Comparison of ENCODE assay signal across 21 cellular contexts in genomic region chr19:53546766-53547541, GRCh38. TPM values are rescaled to one million over a fixed set of nuclear protein-coding genes. Genes with fewer than 3 reads are reported as not detected.
DNase-seq lines count a peak whose midpoint lies in the region; ATAC-seq and TF ChIP-seq lines count a peak whose summit lies in the region.
"Had no signal": no experiment of that assay in that cellular context is flagged by ENCODE, and none has a peak within 500 bp of the region (broad histone marks: within the 10 kb centered on the region; RNA-seq: fewer than 3 reads in every experiment).

No MANE protein-coding gene starts in this region.

- H3K36me3 ChIP-seq in GM23248 (ENCODE audit: low read depth), result no peaks in the 10 kb centered on the region
- H3K36me3 ChIP-seq in SJCRH30, result peaks cover 16% of the 10 kb centered on the region
- H3K36me3 ChIP-seq in smooth muscle cell (ENCODE audit: low read depth), result no peaks in the 10 kb centered on the region
- no peaks in the 10 kb centered on the region for H3K36me3 ChIP-seq in A673 (ENCODE audit: insufficient read depth, low read length, poor library complexity, severe bottlenecking)

- H3K4me2 ChIP-seq in GM23248 (ENCODE audit: unreplicated experiment) (no peak overlapping the region), smooth muscle cell (no peak overlapping the region)

- no peaks in the 10 kb centered on the region for H3K27me3 ChIP-seq in GM23248 (replicated peaks; ENCODE audit: insufficient read depth)
- H3K27me3 ChIP-seq in SJCRH30, result no peaks in the 10 kb centered on the region
- H3K27me3 ChIP-seq in smooth muscle cell (ENCODE audit: low read depth), result no peaks in the 10 kb centered on the region
- H3K27me3 ChIP-seq in A673 (replicated peaks; ENCODE audit: insufficient read depth, low read depth, low read length, poor library complexity), result no peaks in the 10 kb centered on the region

- H3K9ac ChIP-seq in GM23248 (no peak overlapping the region), smooth muscle cell (ENCODE audit: low read depth) (no peak overlapping the region)

- H2AFZ ChIP-seq in GM23248 (0 out of 2 replicates have a peak overlapping the region, but pooled peaks have one; percentile 27), smooth muscle cell (ENCODE audit: low read depth) (no peak overlapping the region)

- BruUV-seq in A673 (replicated peaks; lab: Mats Ljungman, UMichigan), result no TSS peak

- H3K79me2 ChIP-seq in GM23248 (ENCODE audit: insufficient read depth) (peaks cover 61% of the 10 kb centered on the region), smooth muscle cell (ENCODE audit: low read depth) (peaks cover 10% of the 10 kb centered on the region)

- H3F3A ChIP-seq in GM23248 (ENCODE audit: insufficient read depth) (peaks cover 44% of the 10 kb centered on the region), smooth muscle cell (ENCODE audit: low read depth) (no peaks in the 10 kb centered on the region)

- H4K20me1 ChIP-seq in GM23248 (ENCODE audit: insufficient read depth) (no peaks in the 10 kb centered on the region), smooth muscle cell (ENCODE audit: low read depth) (no peaks in the 10 kb centered on the region)

- 45 to 47% methylated on average over 6 of the region's 6 CpGs for WGBS in GM23248 (ENCODE audit: low coverage in 1 of 2, low lambda C conversion rate in 2 of 2, missing lambda C conversion rate in 2 of 2), 2 experiments
- 62% methylated on average over 6 of the region's 6 CpGs for WGBS in smooth muscle cell (ENCODE audit: low lambda C conversion rate)

- POLR2A ChIA-PET in A673 (lab: Charles Lee; ENCODE audit: low non-redundant PET), result no interaction called here

- H3K4me1 ChIP-seq in GM23248 (ENCODE audit: insufficient read depth), result peaks cover 41% of the 10 kb centered on the region
- H3K4me1 ChIP-seq in SJCRH30, result peaks cover 19% of the 10 kb centered on the region
- H3K4me1 ChIP-seq in smooth muscle cell (ENCODE audit: low read depth), result no peaks in the 10 kb centered on the region
- no peaks in the 10 kb centered on the region for H3K4me1 ChIP-seq in A673 (ENCODE audit: insufficient read depth, low read length, poor library complexity, severe bottlenecking)

- H3K9me3 ChIP-seq in GM23248 (ENCODE audit: low read depth), result no peaks in the 10 kb centered on the region
- 0 out of 2 replicates have a peak, but pooled peaks cover 3% of the 10 kb centered on the region for H3K9me3 ChIP-seq in SJCRH30 (replicated peaks)
- no peaks in the 10 kb centered on the region for H3K9me3 ChIP-seq in smooth muscle cell (replicated peaks; ENCODE audit: low read depth)
- H3K9me3 ChIP-seq in A673 (ENCODE audit: low read depth, low read length, poor library complexity, severe bottlenecking), result no peaks in the 10 kb centered on the region

- H3K4me3 ChIP-seq in GM23248, result no peak overlapping the region
- no peak overlapping the region for H3K4me3 ChIP-seq in SJCRH30
- no peak overlapping the region for H3K4me3 ChIP-seq in smooth muscle cell
- H3K4me3 ChIP-seq in A673 (ENCODE audit: low read depth, low read length, poor library complexity, severe bottlenecking), result no peak overlapping the region
- H3K4me3 ChIP-seq: GM12878 had no signal

- intact Hi-C loops in A673 (cut with micrococcal nuclease; ENCODE audit: unreplicated experiment), result no loop called here

- TF ChIP-seq CTCF in smooth muscle cell (IDR thresholded peaks at IDR 0.05; ENCODE audit: borderline replicate concordance, insufficient read depth, poor library complexity, severe bottlenecking), result no peak
- no peak for TF ChIP-seq CTCF in A673 (conservative IDR thresholded peaks at IDR 0.05; ENCODE audit: low read depth, low read length)

- ATAC-seq in GM21529 (IDR thresholded peaks at IDR 0.05; ENCODE audit: unreplicated experiment), result no peak
- ATAC-seq: activated CD4-positive, CD25-positive, alpha-beta regulatory T cell treated with anti-CD3 and anti-CD28 coated beads, Interleukin-2, amount 50 U/mL, for 24 hours; GM12878; sciatic nerve; stimulated activated naive CD8-positive, alpha-beta T cell treated with anti-CD3 and anti-CD28 coated beads, Interleukin-15, Interleukin-2, amounts not matched to agents 100 U/mL and 50 U/mL, for 24 hours had no signal

- DNase-seq in GM23248 (no peak), SJCRH30 (peak in 1 of 2 experiments; percentile 15), left kidney (ENCODE audit: low read depth, low spot score) (peak; percentile 2), smooth muscle cell (lab: John Stamatoyannopoulos, UW; ENCODE audit: unreplicated experiment) (no peak), A673 (ENCODE audit: low spot score) (no peak), SK-N-DZ (ENCODE audit: low spot score) (no peak), NCI-H2081 (lab: John Stamatoyannopoulos, UW) (no peak)
- DNase-seq: activated effector memory CD4-positive, alpha-beta T cell treated with Interleukin-2 at 50 U/mL for 16 hours; AML-193; aorta; effector memory CD4-positive, alpha-beta T cell; GF-D8; hippocampal formation; KG1; NCI-H2107; NCI-H524 treated with DMSO at 0.1 percent for 48 hours; stimulated activated naive CD8-positive, alpha-beta T cell treated with anti-CD3 and anti-CD28 coated beads, Interleukin-15, Interleukin-2, amounts not matched to agents 100 U/mL and 50 U/mL, for 24 hours had no signal

- peak overlapping the region; percentile 91; the same call in 1 of the 2 replicates for H3K27ac ChIP-seq in GM23248
- peak overlapping the region; percentile 27; the same call in 1 of the 2 replicates for H3K27ac ChIP-seq in SJCRH30
- H3K27ac ChIP-seq in smooth muscle cell (ENCODE audit: low read depth), result peak overlapping the region; percentile 90
- H3K27ac ChIP-seq in A673 (ENCODE audit: low read depth, low read length, poor library complexity, severe bottlenecking), result no peak overlapping the region

- in situ Hi-C loops in GM23248 (cut with MboI), result no loop called here

- no peaks in the 10 kb centered on the region for H3K9me2 ChIP-seq in GM23248 (ENCODE audit: insufficient read depth)

- CTCF ChIA-PET in A673 (lab: Charles Lee), result no interaction called here

RNA-seq across cellular contexts. Expression of gene ZNF331, which starts 9.0 kb away (rescaled TPM):
- 12.0 and 13.9 TPM in 2 replicates for total RNA-seq in GM23248 (2014; rRNA removed; shearing (Covaris generic))
- 15.7 and 17.0 TPM in 2 replicates for polyA plus RNA-seq in GM23248 (2016; fragmentation: Nextera tagmentation; extraction: Ambion mirVana)
- 13.4 and 20.5 TPM in 2 replicates for total RNA-seq in SJCRH30 (2014; rRNA removed; shearing (Covaris generic))
- 9.1 and 12.1 TPM in 2 replicates for total RNA-seq in smooth muscle cell
- polyA plus RNA-seq in smooth muscle cell, result 9.7 and 11.4 TPM in 2 replicates
- 25.8 and 29.8 TPM in 2 replicates for total RNA-seq in A673 (2021)
- 17.5 and 21.5 TPM in 2 replicates for polyA plus RNA-seq in SK-N-DZ (2014; cell fraction: cytosol; rRNA removed)
- 36.6 and 47.3 TPM in 2 replicates for polyA plus RNA-seq in SK-N-DZ (2014; cell fraction: nucleus; rRNA removed)
